ENCODE assay signal across 15 cellular contexts in genomic region chr13:93505104-93505952, GRCh38.
DNase-seq lines count a peak whose midpoint lies in the region; ATAC-seq, FAIRE-seq and TF ChIP-seq lines count a peak whose summit lies in the region.
"Had no signal": no experiment of that assay in that cellular context is flagged by ENCODE, and none has a peak within 500 bp of the region (broad histone marks: within the 10 kb centered on the region; RNA-seq: fewer than 3 reads in every experiment).

No MANE protein-coding gene starts in this region.

- POLR2A ChIA-PET in AG04449 (lab: Yijun Ruan, JAX), result no interaction called here

- FAIRE-seq in H54 (lab: Jason Lieb, UNC), result peak; percentile 87

- H3K4me3 ChIP-seq in AG04449 (ENCODE audit: low read depth, low read length), result no peak overlapping the region
- H3K4me3 ChIP-seq: thoracic aorta had no signal

- TF ChIP-seq CTCF in AG04449 (IDR thresholded peaks at IDR 0.05; ENCODE audit: insufficient read depth, low read length, missing control alignments), result no peak

- DNase-seq in AG04449 (ENCODE audit: low read depth, low spot score), result peak; percentile 4
- DNase-seq in H54 (ENCODE audit: insufficient read length, low spot score), result no peak
- DNase-seq in amniotic epithelial cell (ENCODE audit: low read depth), result peak; percentile 62
- peak; percentile 39 for DNase-seq in left kidney (ENCODE audit: low read depth, low spot score)
- DNase-seq in NCI-H1436 (lab: John Stamatoyannopoulos, UW), result no peak
- no peak for DNase-seq in NCI-H1930 (lab: John Stamatoyannopoulos, UW)
- DNase-seq in glomerular visceral epithelial cell (ENCODE audit: extremely low spot score), result no peak
- DNase-seq: activated naive CD4-positive, alpha-beta T cell; DND-41; endodermal cell; NCI-H187 treated with DMSO at 0.1 percent for 48 hours; stimulated activated CD4-positive, alpha-beta T cell treated with anti-CD3 and anti-CD28 coated beads, Interleukin-1b, Interleukin-23, amount 100 ng/mL, for 48 hours had no signal

- no peak for ATAC-seq in HG02870 (IDR thresholded peaks at IDR 0.05; ENCODE audit: unreplicated experiment)
- ATAC-seq: WTC11 had no signal

- CTCF ChIA-PET in AG04449 (lab: Yijun Ruan, JAX), result no interaction called here

- TF ChIP-seq POLR2A in H54 (IDR thresholded peaks at IDR 0.05; ENCODE audit: low read depth, low read length), result no peak

Comparison
In these comparisons a context has a peak if more than half of its experiments do, and no peak if none do; other contexts are left out.
1. DNase-seq: peak in AG04449 (single experiment), amniotic epithelial cell (single experiment) and left kidney (single experiment); none in H54 (single experiment), NCI-H1436 (single experiment), NCI-H1930 (0 of 2) and glomerular visceral epithelial cell (single experiment).